Comparison of ENCODE assay signal across 16 cellular contexts in the genomic region with DNA sequence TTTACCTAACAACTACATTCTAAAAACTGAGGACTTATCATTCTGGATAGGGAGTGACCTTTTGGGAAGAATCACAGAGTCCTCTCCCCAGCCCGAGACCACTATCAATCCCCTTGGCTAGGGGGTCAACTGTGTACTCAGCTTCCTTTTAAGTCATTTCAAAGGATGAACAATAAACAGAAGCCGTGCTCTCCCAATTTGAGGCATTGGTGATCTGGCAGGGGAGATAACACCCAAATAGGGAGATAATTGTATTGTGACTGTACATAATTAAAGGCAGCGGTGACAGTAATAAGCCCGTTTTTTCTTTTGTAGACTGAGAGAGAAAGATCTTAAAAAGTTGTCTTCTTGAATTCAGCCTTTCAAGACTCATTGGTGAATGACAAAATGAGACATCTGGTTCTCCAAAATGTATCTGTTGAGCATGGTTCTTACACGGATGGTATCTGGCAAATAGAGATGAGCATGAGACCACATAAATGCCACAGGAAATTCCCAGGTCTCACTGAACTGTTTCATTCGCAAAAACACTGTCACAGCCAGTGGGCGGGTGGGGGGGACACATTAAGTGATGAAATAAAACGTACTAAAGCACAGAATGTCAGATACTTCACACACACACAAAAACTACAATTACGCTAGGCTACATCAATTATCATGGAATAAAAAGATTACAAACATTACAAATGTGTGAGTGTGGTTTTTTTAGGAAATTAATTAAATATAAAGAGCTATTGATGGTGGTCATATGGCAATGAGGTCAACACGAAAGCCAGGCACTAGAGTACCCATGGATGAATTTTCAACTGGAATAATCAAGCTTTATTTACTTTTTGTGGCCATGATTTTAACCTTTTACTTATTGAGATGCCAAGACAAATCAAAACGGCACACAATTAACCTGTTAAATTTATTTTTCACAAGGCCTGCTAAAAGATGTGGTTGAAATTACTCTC.
DNase-seq lines count a peak whose midpoint lies in the region; ATAC-seq and TF ChIP-seq lines count a peak whose summit lies in the region.
"Had no signal": no experiment of that assay in that cellular context is flagged by ENCODE, and none has a peak within 500 bp of the region (broad histone marks: within the 10 kb centered on the region; RNA-seq: fewer than 3 reads in every experiment).

No MANE protein-coding gene starts in this region.

- 66 to 71% methylated on average over 11 of the region's 11 CpGs for WGBS in tibial nerve, 2 donors

- no peak for DNase-seq in T-helper 1 cell
- peak; percentile 15 for DNase-seq in NCI-H146 treated with DMSO at 0.1 percent for 48 hours (lab: John Stamatoyannopoulos, UW; ENCODE audit: unreplicated experiment)
- peak; percentile 64 for DNase-seq in renal cortical epithelial cell (ENCODE audit: low read depth)
- DNase-seq in dedifferentiated amniotic fluid mesenchymal stem cell (ENCODE audit: extremely low spot score), result no peak
- DNase-seq in tibial nerve (ENCODE audit: low spot score in 2 of 2), result no peak
- DNase-seq: activated CD4-positive, alpha-beta T cell treated with anti-CD3 and anti-CD28 coated beads for 1 hour; central memory CD4-positive, alpha-beta T cell; glutamatergic neuron; GM23248; NCI-H2227 treated with DMSO at 0.1 percent for 48 hours; OCI-M1; stomach; SW 1271 had no signal

- no peaks in the 10 kb centered on the region for H3K4me1 ChIP-seq in tibial nerve

- H3K27ac ChIP-seq in cingulate gyrus (ENCODE audit: low read depth, low read length) (peak overlapping the region; percentile 91), tibial nerve (no peak overlapping the region)
- H3K27ac ChIP-seq: GM23248 had no signal

- H3K4me1 Mint-ChIP-seq in T-helper 1 cell treated with Interleukin-12 subunit alpha and Interleukin-12 subunit beta and Interleukin-4 antibody, amounts not matched to agents 30 μg/mL and 1 μg/mL, for 36 hours (ENCODE audit: low read depth), result peaks cover 16% of the 10 kb centered on the region

- no peak overlapping the region for H3K4me3 Mint-ChIP-seq in T-helper 1 cell treated with Interleukin-12 subunit alpha and Interleukin-12 subunit beta and Interleukin-4 antibody, amounts not matched to agents 30 μg/mL and 1 μg/mL, for 36 hours

- TF ChIP-seq CTCF in tibial nerve (IDR thresholded peaks at IDR 0.05), result no peak

- TF ChIP-seq POLR2A in tibial nerve (IDR thresholded peaks at IDR 0.05), result no peak

- ATAC-seq in HG02642 (IDR thresholded peaks at IDR 0.05; ENCODE audit: poor library complexity, unreplicated experiment), result no peak

- H3K4me3 ChIP-seq in tibial nerve, result no peak overlapping the region
- H3K4me3 ChIP-seq: GM23248, stomach had no signal

- H3K27me3 Mint-ChIP-seq in T-helper 1 cell treated with Interleukin-12 subunit alpha and Interleukin-12 subunit beta and Interleukin-4 antibody, amounts not matched to agents 30 μg/mL and 1 μg/mL, for 36 hours (ENCODE audit: low read depth), result no peaks in the 10 kb centered on the region

- no peaks in the 10 kb centered on the region for H3K9me3 Mint-ChIP-seq in T-helper 1 cell treated with Interleukin-12 subunit alpha and Interleukin-12 subunit beta and Interleukin-4 antibody, amounts not matched to agents 30 μg/mL and 1 μg/mL, for 36 hours

- H3K27me3 ChIP-seq in tibial nerve, result no peaks in the 10 kb centered on the region
- H3K27me3 ChIP-seq: stomach had no signal

- H3K27ac Mint-ChIP-seq in T-helper 1 cell treated with Interleukin-12 subunit alpha and Interleukin-12 subunit beta and Interleukin-4 antibody, amounts not matched to agents 30 μg/mL and 1 μg/mL, for 36 hours, result peak overlapping the region; percentile 5

- H3K9me3 ChIP-seq in tibial nerve, result no peaks in the 10 kb centered on the region
- H3K9me3 ChIP-seq: stomach had no signal

- no peak for TF ChIP-seq EP300 in tibial nerve (IDR thresholded peaks at IDR 0.05)

- peaks cover 2% of the 10 kb centered on the region for H3K36me3 Mint-ChIP-seq in T-helper 1 cell treated with Interleukin-12 subunit alpha and Interleukin-12 subunit beta and Interleukin-4 antibody, amounts not matched to agents 30 μg/mL and 1 μg/mL, for 36 hours (ENCODE audit: low read depth)

- no peaks in the 10 kb centered on the region for H3K36me3 ChIP-seq in tibial nerve

Comparison
In these comparisons a context has a peak if more than half of its experiments do, and no peak if none do; other contexts are left out.
1. DNase-seq: peak in NCI-H146 treated with DMSO at 0.1 percent for 48 hours (single experiment) and renal cortical epithelial cell (single experiment); none in T-helper 1 cell (0 of 5), dedifferentiated amniotic fluid mesenchymal stem cell (single experiment) and tibial nerve (0 of 2).